Comparison of ENCODE assay signal across 9 cellular contexts in the genomic region with DNA sequence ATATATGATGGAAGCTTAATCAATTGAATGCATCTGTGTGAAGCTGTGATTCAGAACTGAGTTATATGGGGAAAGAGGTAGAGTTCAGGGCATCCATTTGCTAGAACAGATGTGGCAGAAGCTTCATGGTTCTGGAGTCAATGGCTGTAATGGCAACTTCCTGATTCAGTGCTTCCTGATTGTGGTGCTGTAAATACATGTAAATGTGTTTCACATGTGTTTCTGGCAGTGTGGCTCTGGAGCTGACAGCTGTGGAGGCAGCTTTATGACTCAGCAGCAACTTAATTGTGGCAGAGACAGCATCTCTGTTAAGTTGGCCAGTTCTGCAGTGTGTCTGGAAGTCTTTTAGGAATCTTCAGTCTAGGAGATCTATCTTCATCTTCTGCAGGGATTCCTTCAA.
DNase-seq lines count a peak whose midpoint lies in the region; ATAC-seq and TF ChIP-seq lines count a peak whose summit lies in the region.
"Had no signal": no experiment of that assay in that cellular context is flagged by ENCODE, and none has a peak within 500 bp of the region (broad histone marks: within the 10 kb centered on the region; RNA-seq: fewer than 3 reads in every experiment).

No MANE protein-coding gene starts in this region.

- no peak overlapping the region for H3K27ac Mint-ChIP-seq in CD8-positive, alpha-beta T cell

- TF ChIP-seq CTCF in RWPE2 (IDR thresholded peaks at IDR 0.05; ENCODE audit: poor library complexity, severe bottlenecking) (no peak), mucosa of descending colon (IDR thresholded peaks at IDR 0.05) (no peak)
- no peak for TF ChIP-seq CTCF in CD8-positive, alpha-beta T cell (IDR thresholded peaks at IDR 0.05)

- CTCF ChIA-PET in CD8-positive, alpha-beta T cell (lab: Charles Lee): no interaction called here

- H3K27ac ChIP-seq in RWPE2 (ENCODE audit: poor library complexity, severe bottlenecking): no peak overlapping the region
- H3K27ac ChIP-seq in CD8-positive, alpha-beta T cell (ENCODE audit: low read depth, low read length): no peak overlapping the region

- H3K9me3 ChIP-seq in RWPE2 (ENCODE audit: severe bottlenecking) (no peaks in the 10 kb centered on the region), mucosa of descending colon (no peaks in the 10 kb centered on the region)
- peaks cover 4% of the 10 kb centered on the region for H3K9me3 ChIP-seq in CD8-positive, alpha-beta T cell (ENCODE audit: low read length)

- H3K36me3 Mint-ChIP-seq in CD8-positive, alpha-beta T cell: no peaks in the 10 kb centered on the region

- ATAC-seq in GM18868 (IDR thresholded peaks at IDR 0.05; ENCODE audit: unreplicated experiment): peak; percentile 86
- peak; percentile 77 for ATAC-seq in HG03060 (IDR thresholded peaks at IDR 0.05; ENCODE audit: low read depth, unreplicated experiment)
- peak; percentile 42; the same call in 1 of the 3 replicates for ATAC-seq in RWPE2 (ENCODE audit: low read depth)
- peak; percentile 93 for ATAC-seq in mucosa of descending colon
- ATAC-seq in HG03469 (IDR thresholded peaks at IDR 0.05; ENCODE audit: unreplicated experiment): no peak
- no peak for ATAC-seq in CD8-positive, alpha-beta T cell
- ATAC-seq: Right ventricle myocardium inferior had no signal

- no peaks in the 10 kb centered on the region for H3K9me3 Mint-ChIP-seq in CD8-positive, alpha-beta T cell

- H3K36me3 ChIP-seq in RWPE2 (ENCODE audit: low read depth): no peaks in the 10 kb centered on the region
- H3K36me3 ChIP-seq in mucosa of descending colon (ENCODE audit: low read depth): no peaks in the 10 kb centered on the region
- H3K36me3 ChIP-seq in CD8-positive, alpha-beta T cell (ENCODE audit: insufficient read depth, low read length): no peaks in the 10 kb centered on the region

- H3K4me3 Mint-ChIP-seq in CD8-positive, alpha-beta T cell: no peak overlapping the region

- H3K27me3 Mint-ChIP-seq in CD8-positive, alpha-beta T cell (ENCODE audit: low read depth): no peaks in the 10 kb centered on the region

- POLR2A ChIA-PET in CD8-positive, alpha-beta T cell (lab: Charles Lee): no interaction called here

- no peak overlapping the region for H3K4me3 ChIP-seq in RWPE2 (ENCODE audit: severe bottlenecking)
- H3K4me3 ChIP-seq in mucosa of descending colon: no peak overlapping the region
- no peak overlapping the region for H3K4me3 ChIP-seq in CD8-positive, alpha-beta T cell (ENCODE audit: low read depth, low read length)

- no peaks in the 10 kb centered on the region for H3K27me3 ChIP-seq in RWPE2 (ENCODE audit: insufficient read depth, poor library complexity, severe bottlenecking)
- H3K27me3 ChIP-seq in CD8-positive, alpha-beta T cell (ENCODE audit: insufficient read depth, low read length): no peaks in the 10 kb centered on the region

- H3K4me1 Mint-ChIP-seq in CD8-positive, alpha-beta T cell (ENCODE audit: low read depth): no peaks in the 10 kb centered on the region

- H3K4me1 ChIP-seq in RWPE2 (ENCODE audit: insufficient read depth, poor library complexity, severe bottlenecking) (no peaks in the 10 kb centered on the region), mucosa of descending colon (ENCODE audit: low read depth) (no peaks in the 10 kb centered on the region)
- no peaks in the 10 kb centered on the region for H3K4me1 ChIP-seq in CD8-positive, alpha-beta T cell (ENCODE audit: insufficient read depth, low read length)

- DNase-seq in RWPE2 (ENCODE audit: low spot score) (no peak), mucosa of descending colon (peak in 2 of 3 donors; percentile 18 to 29), cerebellar nuclear complex (lab: John Stamatoyannopoulos, UW) (no peak), NCI-H1436 (lab: John Stamatoyannopoulos, UW) (no peak)
- DNase-seq in CD8-positive, alpha-beta T cell: no peak

- intact Hi-C loops in mucosa of descending colon (cut with DNase I, micrococcal nuclease): no loop called here
- intact Hi-C loops in CD8-positive, alpha-beta T cell (cut with DNase I, micrococcal nuclease): no loop called here

Comparison
In these comparisons a context has a peak if more than half of its experiments do, and no peak if none do; other contexts are left out.
1. ATAC-seq: peak in GM18868 (single experiment), HG03060 (single experiment), RWPE2 (single experiment) and mucosa of descending colon (single experiment); none in HG03469 (single experiment) and CD8-positive, alpha-beta T cell (single experiment).
2. DNase-seq: peak in mucosa of descending colon (2 of 3); none in RWPE2 (single experiment), cerebellar nuclear complex (0 of 2), NCI-H1436 (single experiment) and CD8-positive, alpha-beta T cell (0 of 7).